In the genomic region with DNA sequence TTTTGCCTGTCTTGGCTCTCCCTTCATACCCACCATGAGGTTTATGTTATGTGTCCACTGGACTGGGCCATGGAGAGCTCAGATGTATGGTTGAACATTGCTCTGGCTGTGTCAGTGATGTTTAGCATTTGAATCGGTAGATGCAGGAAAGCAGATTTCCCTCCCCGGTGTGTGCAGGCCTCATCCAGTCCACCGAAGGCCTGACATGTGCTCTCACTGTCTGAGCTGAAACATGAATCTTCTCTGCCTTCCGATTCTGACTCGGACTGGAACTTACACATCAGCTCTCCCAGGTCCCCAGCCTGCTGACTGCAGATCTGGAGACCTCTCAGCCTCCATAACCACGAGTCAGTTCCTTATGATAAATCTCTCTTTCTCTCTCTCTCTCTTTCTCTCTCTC, we compare ENCODE assay signal across 1 cellular context.
TF ChIP-seq lines count a peak whose summit lies in the region.

No MANE protein-coding gene starts in this region.

TF ChIP-seq in IMR-90, 13 proteins besides CTCF, POLR2A, EP300 and RAD21:
- TF ChIP-seq FOS (IDR thresholded peaks at IDR 0.05; ENCODE audit: low read depth, low read length) (no peak), MAFK (IDR thresholded peaks at IDR 0.05; ENCODE audit: low read depth, low read length) (no peak), ELK1 (IDR thresholded peaks at IDR 0.05; ENCODE audit: borderline replicate concordance, low read depth, low read length) (no peak)
